In the genomic region with DNA sequence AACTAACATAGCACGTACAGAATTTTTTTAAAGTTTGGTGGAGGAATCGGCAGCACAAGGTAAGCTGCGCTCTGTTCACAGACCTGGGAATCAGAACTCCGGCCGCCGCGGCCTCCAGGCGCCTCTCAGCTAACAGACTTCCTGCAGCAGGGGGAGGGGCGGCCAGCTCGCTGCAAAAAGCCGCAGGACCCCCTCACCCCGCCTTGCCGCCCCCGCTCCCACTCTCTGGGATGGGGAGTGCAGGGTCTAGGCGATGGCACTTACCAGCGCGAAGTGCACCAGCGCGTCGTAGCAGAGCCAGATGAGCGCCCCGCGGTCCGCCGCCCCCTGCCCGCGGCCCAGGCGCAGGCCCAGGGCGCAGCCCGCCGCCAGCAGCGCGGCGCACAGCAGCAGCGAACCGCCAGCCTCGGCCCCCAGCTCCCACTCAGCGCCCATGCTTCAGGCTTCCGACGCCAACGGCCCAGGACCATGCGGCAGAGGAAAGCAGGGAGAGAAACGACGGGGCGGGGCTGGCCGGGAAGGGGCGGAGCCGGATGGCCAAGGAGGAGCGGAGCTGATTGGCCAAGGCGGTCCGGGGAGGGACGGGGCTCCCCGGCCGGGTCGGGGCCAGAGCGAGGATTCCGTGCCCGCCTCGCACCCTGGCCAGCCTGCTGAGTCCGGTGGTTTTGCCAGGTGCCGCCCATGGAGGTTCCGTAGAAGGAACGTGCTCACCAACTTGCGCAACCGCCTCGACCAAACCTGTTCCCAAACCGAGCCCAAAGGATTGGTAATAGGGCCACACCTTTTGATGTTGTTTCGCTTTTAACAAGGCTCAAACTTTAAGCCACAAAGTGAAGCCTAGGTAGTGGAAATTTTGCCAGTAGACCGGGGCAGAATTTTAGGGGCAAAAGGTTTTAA, we compare ENCODE assay signal across 8 cellular contexts. TPM values are rescaled to one million over a fixed set of nuclear protein-coding genes. Genes with fewer than 3 reads are reported as not detected.
DNase-seq lines count a peak whose midpoint lies in the region; ATAC-seq and TF ChIP-seq lines count a peak whose summit lies in the region.

A gene (minus strand): TSS at position 497 of the 897 bp plus-strand sequence. CDS start 62 bp downstream, at position 435.

- H3K27me3 ChIP-seq in BJ (ENCODE audit: control insufficient read depth, insufficient read depth, low read length) = no peaks in the 10 kb centered on the region

- no peak for TF ChIP-seq CTCF in BJ (IDR thresholded peaks at IDR 0.05; ENCODE audit: insufficient read depth, low read depth, low read length)

- POLR2A ChIA-PET in BJ (lab: Charles Lee) = no interaction called here
- POLR2A ChIA-PET in activated CD4-positive, alpha-beta T cell treated with anti-CD3 and anti-CD28 coated beads, Interleukin-2, amount 10 ng/mL, durations not matched to agents 7 days and 5 days (lab: Charles Lee) = interaction anchor here (1.1 kb wide), 1 partner anchor 101 kb away, joined by 3 read pairs; a partner anchor contains a TSS

- H3K27me3 Mint-ChIP-seq in activated CD4-positive, alpha-beta T cell treated with anti-CD3 and anti-CD28 coated beads, Interleukin-2, amount 10 ng/mL, durations not matched to agents 7 days and 5 days = no peaks in the 10 kb centered on the region

- no peaks in the 10 kb centered on the region; the same call in 1 of the 2 replicates for H3K36me3 ChIP-seq in BJ (ENCODE audit: control insufficient read depth, insufficient read depth, low read length)

- H3K4me1 Mint-ChIP-seq in activated CD4-positive, alpha-beta T cell treated with anti-CD3 and anti-CD28 coated beads, Interleukin-2, amount 10 ng/mL, durations not matched to agents 7 days and 5 days = peaks cover 32% of the 10 kb centered on the region

- DNase-seq in BJ (ENCODE audit: low read depth) (no peak), NCI-H524 (lab: John Stamatoyannopoulos, UW) (peak; percentile 85 to 86), dedifferentiated amniotic fluid mesenchymal stem cell (ENCODE audit: extremely low spot score) (peak; percentile 82), left lobe of liver (ENCODE audit: low spot score) (peak; percentile 97)
- DNase-seq in activated CD4-positive, alpha-beta T cell treated with anti-CD3 and anti-CD28 coated beads, Interleukin-2, amount 10 ng/mL, durations not matched to agents 7 days and 5 days = peak; percentile 92
- DNase-seq in stimulated activated CD4-positive, alpha-beta T cell treated with anti-CD3 and anti-CD28 coated beads, Interleukin-2, amount 100 ng/mL, for 24 hours = peak; percentile 91 to 98

- H3K9me3 Mint-ChIP-seq in activated CD4-positive, alpha-beta T cell treated with anti-CD3 and anti-CD28 coated beads, Interleukin-2, amount 10 ng/mL, durations not matched to agents 7 days and 5 days = no peaks in the 10 kb centered on the region

- peak within 1 kb of the TSS; percentile 87 for H3K4me3 Mint-ChIP-seq in activated CD4-positive, alpha-beta T cell treated with anti-CD3 and anti-CD28 coated beads, Interleukin-2, amount 10 ng/mL, durations not matched to agents 7 days and 5 days

- peak within 1 kb of the TSS; percentile 68 for H3K4me3 ChIP-seq in BJ (ENCODE audit: low read depth, low read length)

- CTCF ChIA-PET in BJ (lab: Yijun Ruan, JAX) = interaction anchor here (0.9 to 1.8 kb wide), 3 partner anchors 9 to 20 kb away, joined by 3 to 7 read pairs (median 4); no protein-coding TSS in a partner anchor
- CTCF ChIA-PET in activated CD4-positive, alpha-beta T cell treated with anti-CD3 and anti-CD28 coated beads, Interleukin-2, amount 10 ng/mL, durations not matched to agents 7 days and 5 days (lab: Charles Lee) = interaction anchor here (0.7 to 1.2 kb wide), 4 partner anchors 10 to 943 kb away, joined by 3 to 5 read pairs (median 4); no protein-coding TSS in a partner anchor

- peaks cover 16% of the 10 kb centered on the region for H3K36me3 Mint-ChIP-seq in activated CD4-positive, alpha-beta T cell treated with anti-CD3 and anti-CD28 coated beads, Interleukin-2, amount 10 ng/mL, durations not matched to agents 7 days and 5 days (ENCODE audit: low read depth)

- TF ChIP-seq POLR2A in GM19193 (IDR thresholded peaks at IDR 0.05; ENCODE audit: extremely low read depth, insufficient read depth, insufficient read length) = peak; percentile 68

- ATAC-seq in HG03432 (IDR thresholded peaks at IDR 0.05; ENCODE audit: unreplicated experiment) (peak; percentile 99), left lobe of liver (peak; percentile 94)

- H3K27ac Mint-ChIP-seq in activated CD4-positive, alpha-beta T cell treated with anti-CD3 and anti-CD28 coated beads, Interleukin-2, amount 10 ng/mL, durations not matched to agents 7 days and 5 days = peak within 1 kb of the TSS; percentile 87

RNA-seq across cellular contexts. Expression of the gene that starts here (rescaled TPM):
- polyA plus RNA-seq in BJ (2011; rRNA removed) = 43.3 and 52.2 TPM in 2 replicates
- 8.8 and 12.0 TPM in 2 replicates for polyA minus RNA-seq in BJ (2011; rRNA and poly(A)+ RNA removed)
- 10 to 100 TPM; 36.5 to 37.4 TPM for total RNA-seq in activated CD4-positive, alpha-beta T cell treated with anti-CD3 and anti-CD28 coated beads, Interleukin-2, amount 10 ng/mL, durations not matched to agents 7 days and 5 days
- 62.5 TPM for total RNA-seq in left lobe of liver
